Comparison of ENCODE assay signal across 1 cellular context in genomic region chr3:193771736-193772135, GRCh38.
TF ChIP-seq lines count a peak whose summit lies in the region.

No MANE protein-coding gene starts in this region.

TF ChIP-seq in GM23338, 12 proteins besides CTCF, POLR2A, EP300 and RAD21 (continued from another document):
- TF ChIP-seq, protein P1, sequence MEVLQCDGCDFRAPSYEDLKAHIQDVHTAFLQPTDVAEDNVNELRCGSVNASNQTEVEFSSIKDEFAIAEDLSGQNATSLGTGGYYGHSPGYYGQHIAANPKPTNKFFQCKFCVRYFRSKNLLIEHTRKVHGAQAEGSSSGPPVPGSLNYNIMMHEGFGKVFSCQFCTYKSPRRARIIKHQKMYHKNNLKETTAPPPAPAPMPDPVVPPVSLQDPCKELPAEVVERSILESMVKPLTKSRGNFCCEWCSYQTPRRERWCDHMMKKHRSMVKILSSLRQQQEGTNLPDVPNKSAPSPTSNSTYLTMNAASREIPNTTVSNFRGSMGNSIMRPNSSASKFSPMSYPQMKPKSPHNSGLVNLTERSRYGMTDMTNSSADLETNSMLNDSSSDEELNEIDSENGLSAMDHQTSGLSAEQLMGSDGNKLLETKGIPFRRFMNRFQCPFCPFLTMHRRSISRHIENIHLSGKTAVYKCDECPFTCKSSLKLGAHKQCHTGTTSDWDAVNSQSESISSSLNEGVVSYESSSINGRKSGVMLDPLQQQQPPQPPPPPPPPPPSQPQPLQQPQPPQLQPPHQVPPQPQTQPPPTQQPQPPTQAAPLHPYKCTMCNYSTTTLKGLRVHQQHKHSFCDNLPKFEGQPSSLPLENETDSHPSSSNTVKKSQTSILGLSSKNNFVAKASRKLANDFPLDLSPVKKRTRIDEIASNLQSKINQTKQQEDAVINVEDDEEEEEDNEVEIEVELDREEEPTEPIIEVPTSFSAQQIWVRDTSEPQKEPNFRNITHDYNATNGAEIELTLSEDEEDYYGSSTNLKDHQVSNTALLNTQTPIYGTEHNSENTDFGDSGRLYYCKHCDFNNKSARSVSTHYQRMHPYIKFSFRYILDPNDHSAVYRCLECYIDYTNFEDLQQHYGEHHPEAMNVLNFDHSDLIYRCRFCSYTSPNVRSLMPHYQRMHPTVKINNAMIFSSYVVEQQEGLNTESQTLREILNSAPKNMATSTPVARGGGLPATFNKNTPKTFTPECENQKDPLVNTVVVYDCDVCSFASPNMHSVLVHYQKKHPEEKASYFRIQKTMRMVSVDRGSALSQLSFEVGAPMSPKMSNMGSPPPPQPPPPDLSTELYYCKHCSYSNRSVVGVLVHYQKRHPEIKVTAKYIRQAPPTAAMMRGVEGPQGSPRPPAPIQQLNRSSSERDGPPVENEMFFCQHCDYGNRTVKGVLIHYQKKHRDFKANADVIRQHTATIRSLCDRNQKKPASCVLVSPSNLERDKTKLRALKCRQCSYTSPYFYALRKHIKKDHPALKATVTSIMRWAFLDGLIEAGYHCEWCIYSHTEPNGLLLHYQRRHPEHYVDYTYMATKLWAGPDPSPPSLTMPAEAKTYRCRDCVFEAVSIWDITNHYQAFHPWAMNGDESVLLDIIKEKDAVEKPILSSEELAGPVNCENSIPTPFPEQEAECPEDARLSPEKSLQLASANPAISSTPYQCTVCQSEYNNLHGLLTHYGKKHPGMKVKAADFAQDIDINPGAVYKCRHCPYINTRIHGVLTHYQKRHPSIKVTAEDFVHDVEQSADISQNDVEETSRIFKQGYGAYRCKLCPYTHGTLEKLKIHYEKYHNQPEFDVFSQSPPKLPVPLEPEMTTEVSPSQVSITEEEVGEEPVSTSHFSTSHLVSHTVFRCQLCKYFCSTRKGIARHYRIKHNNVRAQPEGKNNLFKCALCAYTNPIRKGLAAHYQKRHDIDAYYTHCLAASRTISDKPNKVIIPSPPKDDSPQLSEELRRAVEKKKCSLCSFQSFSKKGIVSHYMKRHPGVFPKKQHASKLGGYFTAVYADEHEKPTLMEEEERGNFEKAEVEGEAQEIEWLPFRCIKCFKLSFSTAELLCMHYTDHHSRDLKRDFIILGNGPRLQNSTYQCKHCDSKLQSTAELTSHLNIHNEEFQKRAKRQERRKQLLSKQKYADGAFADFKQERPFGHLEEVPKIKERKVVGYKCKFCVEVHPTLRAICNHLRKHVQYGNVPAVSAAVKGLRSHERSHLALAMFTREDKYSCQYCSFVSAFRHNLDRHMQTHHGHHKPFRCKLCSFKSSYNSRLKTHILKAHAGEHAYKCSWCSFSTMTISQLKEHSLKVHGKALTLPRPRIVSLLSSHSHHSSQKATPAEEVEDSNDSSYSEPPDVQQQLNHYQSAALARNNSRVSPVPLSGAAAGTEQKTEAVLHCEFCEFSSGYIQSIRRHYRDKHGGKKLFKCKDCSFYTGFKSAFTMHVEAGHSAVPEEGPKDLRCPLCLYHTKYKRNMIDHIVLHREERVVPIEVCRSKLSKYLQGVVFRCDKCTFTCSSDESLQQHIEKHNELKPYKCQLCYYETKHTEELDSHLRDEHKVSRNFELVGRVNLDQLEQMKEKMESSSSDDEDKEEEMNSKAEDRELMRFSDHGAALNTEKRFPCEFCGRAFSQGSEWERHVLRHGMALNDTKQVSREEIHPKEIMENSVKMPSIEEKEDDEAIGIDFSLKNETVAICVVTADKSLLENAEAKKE (CRISPR knock-in tag; IDR thresholded peaks at IDR 0.05) = no peak
- TF ChIP-seq JUNB (IDR thresholded peaks at IDR 0.05; ENCODE audit: unreplicated experiment) (no peak), CREB1 (CRISPR knock-in tag; IDR thresholded peaks at IDR 0.05; ENCODE audit: low read depth) (no peak), POLR2AphosphoS5 (IDR thresholded peaks at IDR 0.05; ENCODE audit: low read depth) (no peak), STAT1 (IDR thresholded peaks at IDR 0.05; ENCODE audit: unreplicated experiment) (no peak)
